ENCODE assay signal across 9 cellular contexts in the genomic region with DNA sequence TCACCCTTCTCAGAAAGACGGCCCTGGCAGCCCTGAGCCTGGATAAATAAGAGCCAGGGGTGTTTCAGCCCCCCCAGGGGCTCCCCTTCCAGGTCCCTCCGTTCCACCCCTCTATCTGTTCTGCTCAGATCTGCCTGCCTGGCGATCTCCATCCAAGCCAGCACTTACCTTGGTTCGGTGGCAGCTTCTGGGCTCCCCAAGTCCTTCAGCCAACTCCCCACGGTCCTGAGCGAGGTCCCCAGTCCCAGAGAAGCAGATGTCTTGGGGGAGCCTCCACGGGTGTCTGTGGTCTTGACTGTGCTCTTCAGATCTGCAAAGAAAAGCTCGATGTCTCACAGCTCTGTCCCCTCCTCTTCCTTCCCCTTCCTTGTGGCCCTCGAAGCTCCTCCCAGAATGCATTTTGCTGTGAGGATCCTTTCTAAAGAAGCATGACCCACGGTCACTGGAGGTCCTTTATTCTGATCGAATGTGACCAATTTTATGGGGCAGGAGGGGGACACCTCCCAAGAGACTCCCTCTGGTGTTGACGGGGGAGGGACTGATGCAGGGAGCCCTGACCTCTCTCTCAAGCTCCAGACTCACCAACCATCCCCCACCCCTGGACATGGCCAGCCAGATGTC. TPM values are rescaled to one million over a fixed set of nuclear protein-coding genes. Genes with fewer than 3 reads are reported as not detected.
A peak's percentile ranks its signal among the peaks of the same experiment; 100 is the strongest.
DNase-seq lines count a peak whose midpoint lies in the region; ATAC-seq and TF ChIP-seq lines count a peak whose summit lies in the region.
"Had no signal": no experiment of that assay in that cellular context is flagged by ENCODE, and none has a peak within 500 bp of the region (broad histone marks: within the 10 kb centered on the region; RNA-seq: fewer than 3 reads in every experiment).

A gene with protein sequence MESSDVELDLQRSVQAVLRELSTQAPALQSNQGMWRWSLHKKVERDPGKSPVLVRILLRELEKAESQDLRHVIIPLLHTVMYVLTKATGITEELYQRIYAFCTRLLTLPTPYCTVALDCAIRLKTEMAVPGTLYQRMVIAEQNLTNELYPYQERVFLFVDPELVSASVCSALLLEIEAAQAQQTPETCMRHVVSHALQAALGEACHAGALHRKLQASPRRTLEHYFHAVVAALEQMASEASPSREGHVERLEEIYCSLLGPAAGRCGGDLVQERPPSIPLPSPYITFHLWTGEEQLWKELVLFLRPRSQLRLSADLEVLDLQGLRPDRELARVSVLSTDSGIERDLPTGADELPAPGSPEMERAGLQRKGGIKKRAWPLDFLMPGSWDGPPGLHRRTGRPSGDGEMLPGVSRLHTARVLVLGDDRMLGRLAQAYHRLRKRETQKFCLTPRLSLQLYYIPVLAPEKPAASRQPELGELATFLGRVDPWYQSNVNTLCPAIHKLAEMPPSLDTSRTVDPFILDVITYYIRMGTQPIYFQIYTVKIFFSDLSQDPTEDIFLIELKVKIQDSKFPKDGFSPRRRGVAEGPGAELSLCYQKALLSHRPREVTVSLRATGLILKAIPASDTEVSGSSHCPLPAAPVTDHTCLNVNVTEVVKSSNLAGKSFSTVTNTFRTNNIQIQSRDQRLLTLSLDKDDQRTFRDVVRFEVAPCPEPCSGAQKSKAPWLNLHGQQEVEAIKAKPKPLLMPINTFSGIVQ (minus strand): TSS at position 314 of the 621 bp plus-strand sequence. CDS start 17,880 bp downstream, outside the sequence.

- no peak within 1 kb of the TSS for H3K9ac ChIP-seq in rectal smooth muscle tissue (ENCODE audit: low read length)

- no peak within 1 kb of the TSS for H3K4me2 ChIP-seq in osteoblast (ENCODE audit: insufficient read depth, low read length)

- DNase-seq in NCI-H748 treated with DMSO at 0.1 percent for 48 hours (lab: John Stamatoyannopoulos, UW) (peak; percentile 50), NCI-H748 (lab: John Stamatoyannopoulos, UW; ENCODE audit: unreplicated experiment) (no peak), osteoblast (ENCODE audit: insufficient read length, low spot score, missing footprints) (no peak), foreskin fibroblast (no peak)
- DNase-seq in activated naive CD8-positive, alpha-beta T cell treated with anti-CD3 and anti-CD28 coated beads, Interleukin-2, amount 50 U/mL, for 24 hours, result no peak
- DNase-seq: NCI-H2029 treated with DMSO at 0.1 percent for 48 hours had no signal

- peak within 1 kb of the TSS; percentile 29 for H3K27ac Mint-ChIP-seq in activated naive CD8-positive, alpha-beta T cell treated with anti-CD3 and anti-CD28 coated beads, Interleukin-2, amount 50 U/mL, for 24 hours

- H3K27ac ChIP-seq in rectal smooth muscle tissue (ENCODE audit: low read depth, low read length), result no peak within 1 kb of the TSS
- no peak within 1 kb of the TSS for H3K27ac ChIP-seq in osteoblast (ENCODE audit: low read depth, low read length)

- ATAC-seq in HG03432 (IDR thresholded peaks at IDR 0.05; ENCODE audit: unreplicated experiment) (peak; percentile 46), GM21786 (IDR thresholded peaks at IDR 0.05; ENCODE audit: unreplicated experiment) (no peak)
- peak; percentile 31 for ATAC-seq in activated naive CD8-positive, alpha-beta T cell treated with anti-CD3 and anti-CD28 coated beads, Interleukin-2, amount 50 U/mL, for 24 hours

- no peaks in the 10 kb centered on the region for H3K27me3 ChIP-seq in rectal smooth muscle tissue (ENCODE audit: control insufficient read depth, insufficient read depth, low read length)
- peaks cover 30% of the 10 kb centered on the region for H3K27me3 ChIP-seq in osteoblast (ENCODE audit: insufficient read depth, low read length)

- no peak within 1 kb of the TSS for H2AFZ ChIP-seq in osteoblast (ENCODE audit: low read length)

- TF ChIP-seq CTCF in osteoblast (IDR thresholded peaks at IDR 0.05; ENCODE audit: extremely low read depth, low read depth, low read length), result no peak
- TF ChIP-seq CTCF in foreskin fibroblast (IDR thresholded peaks at IDR 0.05; ENCODE audit: low read depth, low read length), result no peak

- no peaks in the 10 kb centered on the region for H3K9me3 Mint-ChIP-seq in activated naive CD8-positive, alpha-beta T cell treated with anti-CD3 and anti-CD28 coated beads, Interleukin-2, amount 50 U/mL, for 24 hours

- no peaks in the 10 kb centered on the region for H3K79me2 ChIP-seq in osteoblast (ENCODE audit: insufficient read depth, low read length)

- peak within 1 kb of the TSS; percentile 13 for H3K4me3 ChIP-seq in rectal smooth muscle tissue (ENCODE audit: low read length)
- H3K4me3 ChIP-seq in osteoblast (ENCODE audit: insufficient read depth, low read length), result no peak within 1 kb of the TSS
- no peak within 1 kb of the TSS for H3K4me3 ChIP-seq in foreskin fibroblast (ENCODE audit: low read depth in 1 of 2, low read length in 2 of 2)

- no peaks in the 10 kb centered on the region for H3K36me3 Mint-ChIP-seq in activated naive CD8-positive, alpha-beta T cell treated with anti-CD3 and anti-CD28 coated beads, Interleukin-2, amount 50 U/mL, for 24 hours (ENCODE audit: low read depth)

- peak within 1 kb of the TSS; percentile 55 for H3K4me3 Mint-ChIP-seq in activated naive CD8-positive, alpha-beta T cell treated with anti-CD3 and anti-CD28 coated beads, Interleukin-2, amount 50 U/mL, for 24 hours

- peaks cover 28% of the 10 kb centered on the region for H3K4me1 Mint-ChIP-seq in activated naive CD8-positive, alpha-beta T cell treated with anti-CD3 and anti-CD28 coated beads, Interleukin-2, amount 50 U/mL, for 24 hours

- H3K4me1 ChIP-seq in rectal smooth muscle tissue (ENCODE audit: control insufficient read depth, insufficient read depth, low read length) (no peaks in the 10 kb centered on the region), osteoblast (ENCODE audit: insufficient read depth, low read length) (no peaks in the 10 kb centered on the region)

- H3K27me3 Mint-ChIP-seq in activated naive CD8-positive, alpha-beta T cell treated with anti-CD3 and anti-CD28 coated beads, Interleukin-2, amount 50 U/mL, for 24 hours, result peaks cover 3% of the 10 kb centered on the region

- no peaks in the 10 kb centered on the region for H3K9me3 ChIP-seq in osteoblast (ENCODE audit: low read depth, low read length)

- H3K36me3 ChIP-seq in rectal smooth muscle tissue (ENCODE audit: control insufficient read depth, insufficient read depth, low read length) (no peaks in the 10 kb centered on the region), osteoblast (ENCODE audit: insufficient read depth, low read length) (no peaks in the 10 kb centered on the region)

- no peaks in the 10 kb centered on the region for H4K20me1 ChIP-seq in osteoblast (ENCODE audit: insufficient read depth, low read length)

RNA-seq across cellular contexts. Expression of the gene that starts here (rescaled TPM):
- not detected in 2 replicates for total RNA-seq in osteoblast
